ENCODE assay signal across 20 cellular contexts in the genomic region with DNA sequence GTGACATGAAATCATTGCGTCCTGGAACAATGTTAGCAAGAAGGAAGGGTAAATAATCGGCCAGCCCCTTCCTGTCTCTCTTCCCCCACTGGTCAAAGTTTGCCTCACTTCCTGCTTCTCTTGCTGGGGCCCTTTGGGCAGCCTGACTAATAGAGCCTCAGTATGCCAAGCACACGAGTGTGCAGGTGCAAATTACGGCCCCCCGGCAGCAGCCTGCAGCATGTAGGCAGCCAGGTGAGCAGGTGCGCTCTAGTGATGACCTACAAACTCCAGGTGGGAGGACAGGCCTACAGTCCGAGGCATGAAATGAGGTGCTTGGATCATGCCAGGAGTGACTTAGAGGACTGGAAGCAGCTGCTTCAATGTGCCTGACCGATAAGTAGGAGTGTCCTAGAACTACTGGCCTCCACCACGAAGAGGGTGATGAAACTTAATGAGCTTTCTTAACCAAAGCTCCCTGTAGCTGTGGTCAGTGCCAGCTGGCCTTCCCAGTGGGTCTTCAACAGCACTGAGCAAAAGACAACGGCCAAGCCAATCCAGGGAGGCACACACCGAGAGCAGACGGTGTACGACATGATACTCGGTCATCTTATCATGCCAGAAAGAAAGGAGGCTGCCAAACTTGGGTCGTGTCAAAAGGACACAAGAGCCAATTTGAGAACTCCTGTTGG. TPM values are rescaled to one million over a fixed set of nuclear protein-coding genes. Genes with fewer than 3 reads are reported as not detected.
DNase-seq lines count a peak whose midpoint lies in the region; ATAC-seq and FAIRE-seq lines count a peak whose summit lies in the region.
"Had no signal": no experiment of that assay in that cellular context is flagged by ENCODE, and none has a peak within 500 bp of the region (broad histone marks: within the 10 kb centered on the region; RNA-seq: fewer than 3 reads in every experiment).

No MANE protein-coding gene starts in this region.

- no peak for ATAC-seq in HG02884 (IDR thresholded peaks at IDR 0.05; ENCODE audit: unreplicated experiment)
- ATAC-seq: GM12878 had no signal

- no peak overlapping the region for H3K4me3 ChIP-seq in small intestine (ENCODE audit: low read depth in 1 of 2, low read length in 2 of 2)
- H3K4me3 ChIP-seq: GM12878, Peyer's patch, SJSA1 had no signal

- peaks cover 0 to 2% of the 10 kb centered on the region in 2 donors for H3K4me1 ChIP-seq in small intestine (ENCODE audit: control insufficient read depth in 2 of 2, insufficient read depth in 1 of 2, low read depth in 1 of 2, low read length in 1 of 2)

- WGBS in small intestine, 3 donors: 51 to 71% (median 54%) methylated on average over 15 of the region's 15 CpGs

- peak; percentile 16 for DNase-seq in NCI-H510A treated with DMSO at 0.1 percent for 48 hours (lab: John Stamatoyannopoulos, UW)
- no peak for DNase-seq in NCI-H510A (lab: John Stamatoyannopoulos, UW)
- DNase-seq in SHP77 treated with DMSO at 0.1 percent for 48 hours (lab: John Stamatoyannopoulos, UW): peak; percentile 26
- peak; percentile 28 for DNase-seq in kidney tubule cell (ENCODE audit: low spot score)
- peak; percentile 68 for DNase-seq in small intestine
- DNase-seq in HCEC 1CT: no peak
- no peak for DNase-seq in AML-193 (lab: John Stamatoyannopoulos, UW)
- DNase-seq: 8988T, DMS79 treated with DMSO at 0.1 percent for 48 hours, KBM-7, NCI-H1105, NCI-H146, NCI-H2029, NCI-H226, NCI-H524 treated with DMSO at 0.1 percent for 48 hours, Peyer's patch had no signal

- H3K27ac ChIP-seq in small intestine (ENCODE audit: low read depth in 1 of 2, low read length in 1 of 2): no peak overlapping the region
- H3K27ac ChIP-seq: Peyer's patch, SJSA1 had no signal

- no peaks in the 10 kb centered on the region for H3K36me3 ChIP-seq in small intestine (ENCODE audit: control insufficient read depth in 2 of 2, insufficient read depth in 2 of 2, low read length in 2 of 2)
- H3K36me3 ChIP-seq: Peyer's patch, SJSA1 had no signal

- no peaks in the 10 kb centered on the region for H3K27me3 ChIP-seq in small intestine (ENCODE audit: control insufficient read depth in 2 of 2, insufficient read depth in 2 of 2, low read length in 2 of 2)
- H3K27me3 ChIP-seq: Peyer's patch, SJSA1 had no signal

- FAIRE-seq in small intestine (lab: Jason Lieb, UNC): no peak
- FAIRE-seq: GM12878 had no signal

- no peaks in the 10 kb centered on the region for H3K9me3 ChIP-seq in small intestine (ENCODE audit: control insufficient read depth, low read depth)
- H3K9me3 ChIP-seq: Peyer's patch, SJSA1 had no signal

RNA-seq across cellular contexts. Expression of a gene that starts 26.1 kb away (rescaled TPM):
- 10 to 100 TPM; 62.4 to 99.3 (median 67.8) TPM for polyA plus RNA-seq in small intestine
- polyA plus RNA-seq: CD14-positive monocyte had no signal

Comparison
In these comparisons a context has a peak if more than half of its experiments do, and no peak if none do; other contexts are left out.
1. DNase-seq: peak in NCI-H510A treated with DMSO at 0.1 percent for 48 hours (single experiment), SHP77 treated with DMSO at 0.1 percent for 48 hours (single experiment), kidney tubule cell (single experiment) and small intestine (single experiment); none in NCI-H510A (single experiment), HCEC 1CT (single experiment) and AML-193 (0 of 2).